22 cellular contexts compared by ENCODE assay signal in the genomic region with DNA sequence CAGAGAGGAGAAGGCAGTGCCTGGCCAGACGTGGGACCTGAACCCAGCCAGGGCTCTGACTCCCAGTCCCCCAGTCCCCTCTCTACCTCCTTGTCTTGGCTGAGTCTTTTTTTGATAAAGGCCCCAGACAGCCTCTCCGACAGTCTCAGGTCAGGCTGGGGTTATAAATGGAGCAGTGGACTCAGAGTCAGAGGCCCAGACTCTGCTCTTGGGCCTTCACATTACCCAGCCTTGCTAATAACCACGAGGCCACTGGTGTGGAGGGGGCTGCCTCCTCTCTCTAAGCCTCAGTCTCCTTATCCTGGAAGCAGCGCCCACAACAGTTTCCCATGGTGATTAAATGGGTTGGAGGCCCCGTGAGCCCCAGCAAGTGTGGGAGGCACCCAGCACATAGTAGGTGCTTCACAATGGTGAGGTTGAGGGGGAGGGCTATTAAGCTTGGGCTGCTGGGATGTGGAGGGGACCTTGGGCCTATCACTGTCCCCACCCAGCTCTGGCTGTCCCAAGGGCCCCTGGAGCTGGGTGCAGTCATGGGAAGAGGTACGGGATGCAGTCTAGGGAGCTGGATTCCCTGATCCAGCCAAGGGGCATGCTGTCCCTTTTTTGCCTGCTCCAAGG. TPM values are rescaled to one million over a fixed set of nuclear protein-coding genes. Genes with fewer than 3 reads are reported as not detected.
A peak's percentile ranks its signal among the peaks of the same experiment; 100 is the strongest.
DNase-seq lines count a peak whose midpoint lies in the region; ATAC-seq and TF ChIP-seq lines count a peak whose summit lies in the region.
"Had no signal": no experiment of that assay in that cellular context is flagged by ENCODE, and none has a peak within 500 bp of the region (broad histone marks: within the 10 kb centered on the region; RNA-seq: fewer than 3 reads in every experiment).

No MANE protein-coding gene starts in this region.

- H2BK15ac ChIP-seq in mesenchymal stem cell (ENCODE audit: low read depth, poor library complexity, severe bottlenecking) = peak overlapping the region; percentile 26

- peak overlapping the region in 1 of 2 experiments; percentile 28 for H3K18ac ChIP-seq in mesenchymal stem cell (ENCODE audit: low read depth in 1 of 2, low read length in 2 of 2)

- no peaks in the 10 kb centered on the region for H3K79me1 ChIP-seq in mesenchymal stem cell (replicated peaks; ENCODE audit: low read length, poor library complexity, severe bottlenecking)

- H3K4me3 ChIP-seq in fibroblast of villous mesenchyme (ENCODE audit: low read depth, low read length) (no peak overlapping the region), mesenchymal stem cell (ENCODE audit: insufficient read depth in 1 of 2, low read depth in 1 of 2, low read length in 2 of 2) (no peak overlapping the region), tibial artery (no peak overlapping the region)
- H3K4me3 ChIP-seq: breast epithelium, pancreas, tibial nerve had no signal

- peak overlapping the region in 1 of 2 experiments; percentile 41 for H2BK12ac ChIP-seq in mesenchymal stem cell (ENCODE audit: low read length in 2 of 2)

- no peak for ATAC-seq in GM21619 (IDR thresholded peaks at IDR 0.05; ENCODE audit: unreplicated experiment)
- ATAC-seq: CD8-positive, alpha-beta T cell; naive thymus-derived CD4-positive, alpha-beta T cell; pancreas; right cardiac atrium; stimulated activated naive CD8-positive, alpha-beta T cell treated with anti-CD3 and anti-CD28 coated beads, Interleukin-15, Interleukin-2, amounts not matched to agents 100 U/mL and 50 U/mL, for 24 hours; T-cell had no signal

- no peak overlapping the region for H3K14ac ChIP-seq in mesenchymal stem cell (ENCODE audit: low read length in 2 of 2)

- H3K36me3 ChIP-seq in mesenchymal stem cell (ENCODE audit: control insufficient read depth in 1 of 2, insufficient read depth in 2 of 2, low read depth in 1 of 2, low read length in 2 of 2) (no peaks in the 10 kb centered on the region), tibial artery (peaks cover 44 to 55% (median 51%) of the 10 kb centered on the region in 3 donors)
- H3K36me3 ChIP-seq: breast epithelium, pancreas, tibial nerve had no signal

- no peak overlapping the region for H3K4ac ChIP-seq in mesenchymal stem cell (ENCODE audit: low read depth in 1 of 2, low read length in 2 of 2)

- H2BK120ac ChIP-seq in mesenchymal stem cell (ENCODE audit: low read depth, low read length) = no peak overlapping the region

- no peak overlapping the region for H3K23ac ChIP-seq in mesenchymal stem cell (ENCODE audit: low read length in 2 of 2)

- H3K9me3 ChIP-seq in mesenchymal stem cell (ENCODE audit: control insufficient read depth, low read length) (no peaks in the 10 kb centered on the region), tibial artery (no peaks in the 10 kb centered on the region)
- H3K9me3 ChIP-seq: breast epithelium, pancreas, tibial nerve had no signal

- no peak overlapping the region for H2AFZ ChIP-seq in mesenchymal stem cell (ENCODE audit: low read depth, low read length)

- no peak for TF ChIP-seq CTCF in fibroblast of villous mesenchyme (IDR thresholded peaks at IDR 0.05; ENCODE audit: insufficient read depth, low read depth, low read length)
- no peak for TF ChIP-seq CTCF in tibial artery (IDR thresholded peaks at IDR 0.05)

- H3K4me1 ChIP-seq in mesenchymal stem cell (ENCODE audit: control insufficient read depth, insufficient read depth, low read depth, low read length) = peaks cover 23% of the 10 kb centered on the region
- peaks cover 9 to 45% (median 36%) of the 10 kb centered on the region in 4 donors for H3K4me1 ChIP-seq in tibial artery
- H3K4me1 ChIP-seq: breast epithelium had no signal

- peak overlapping the region; percentile 52 for H4K8ac ChIP-seq in mesenchymal stem cell (ENCODE audit: low read length)

- H2AK5ac ChIP-seq in mesenchymal stem cell (ENCODE audit: low read length, severe bottlenecking) = no peak overlapping the region

- H3K9ac ChIP-seq in mesenchymal stem cell (ENCODE audit: low read length) = no peak overlapping the region

- WGBS in mesenchymal stem cell = 96% methylated on average over 5 of the region's 6 CpGs

- H4K91ac ChIP-seq in mesenchymal stem cell (ENCODE audit: low read length) = peak overlapping the region; percentile 30

- no peak overlapping the region for H2BK5ac ChIP-seq in mesenchymal stem cell (ENCODE audit: low read depth, low read length, poor library complexity, severe bottlenecking)

- peak; percentile 21 for DNase-seq in activated effector memory CD4-positive, alpha-beta T cell treated with anti-CD3 and anti-CD28 coated beads, Interleukin-2, amount 50 U/mL, for 16 hours
- DNase-seq in activated effector memory CD4-positive, alpha-beta T cell treated with Interleukin-2 at 50 U/mL for 16 hours = no peak
- DNase-seq in fibroblast of villous mesenchyme (ENCODE audit: low read depth) (peak; percentile 17), mesenchymal stem cell (no peak), tibial artery (peak; percentile 15 to 59), AG08395 (ENCODE audit: low spot score) (no peak), NAMALWA (ENCODE audit: low spot score) (no peak)
- DNase-seq: 8988T; activated naive CD4-positive, alpha-beta T cell; amniotic stem cell; CD8-positive, alpha-beta T cell; naive thymus-derived CD4-positive, alpha-beta T cell; NCI-H1417; NCI-H2081; NCI-H345; stimulated activated naive CD8-positive, alpha-beta T cell treated with anti-CD3 and anti-CD28 coated beads, Interleukin-15, Interleukin-2, amounts not matched to agents 100 U/mL and 50 U/mL, for 24 hours; T-cell had no signal

- H3K4me2 ChIP-seq in mesenchymal stem cell (ENCODE audit: low read length, poor library complexity, severe bottlenecking) = no peak overlapping the region

- H3K27me3 ChIP-seq in mesenchymal stem cell (ENCODE audit: control insufficient read depth in 1 of 2, insufficient read depth in 1 of 2, low read length in 2 of 2) (peaks cover 0 to 25% of the 10 kb centered on the region in 2 experiments), tibial artery (no peaks in the 10 kb centered on the region)
- H3K27me3 ChIP-seq: breast epithelium, pancreas, tibial nerve had no signal

- H3K27ac ChIP-seq in mesenchymal stem cell (ENCODE audit: low read length, poor library complexity, severe bottlenecking) = no peak overlapping the region
- peak overlapping the region; percentile 82 to 84 for H3K27ac ChIP-seq in tibial artery
- H3K27ac ChIP-seq: breast epithelium, pancreas, tibial nerve had no signal

- intact Hi-C loops in tibial artery (cut with DNase I; ENCODE audit: low total_unique reads) = no loop called here

RNA-seq across cellular contexts. Expression of gene TGM2, which starts 35.7 kb away (rescaled TPM):
- total RNA-seq in fibroblast of villous mesenchyme = 1,041 and 2,020 TPM in 2 replicates
- 537 TPM for polyA plus RNA-seq in mesenchymal stem cell (2013, experiment 1 of 2)
- polyA plus RNA-seq in mesenchymal stem cell (2013, experiment 2 of 2) = 530 TPM
- total RNA-seq: CD8-positive, alpha-beta T cell had no signal
- polyA plus RNA-seq: naive thymus-derived CD4-positive, alpha-beta T cell had no signal

Comparison
In these comparisons a context has a peak if more than half of its experiments do, and no peak if none do; other contexts are left out.
1. DNase-seq: peak in activated effector memory CD4-positive, alpha-beta T cell treated with anti-CD3 and anti-CD28 coated beads, Interleukin-2, amount 50 U/mL, for 16 hours (single experiment), fibroblast of villous mesenchyme (single experiment) and tibial artery (2 of 2); none in activated effector memory CD4-positive, alpha-beta T cell treated with Interleukin-2 at 50 U/mL for 16 hours (single experiment), mesenchymal stem cell (single experiment), AG08395 (single experiment) and NAMALWA (single experiment).